In the genomic region with DNA sequence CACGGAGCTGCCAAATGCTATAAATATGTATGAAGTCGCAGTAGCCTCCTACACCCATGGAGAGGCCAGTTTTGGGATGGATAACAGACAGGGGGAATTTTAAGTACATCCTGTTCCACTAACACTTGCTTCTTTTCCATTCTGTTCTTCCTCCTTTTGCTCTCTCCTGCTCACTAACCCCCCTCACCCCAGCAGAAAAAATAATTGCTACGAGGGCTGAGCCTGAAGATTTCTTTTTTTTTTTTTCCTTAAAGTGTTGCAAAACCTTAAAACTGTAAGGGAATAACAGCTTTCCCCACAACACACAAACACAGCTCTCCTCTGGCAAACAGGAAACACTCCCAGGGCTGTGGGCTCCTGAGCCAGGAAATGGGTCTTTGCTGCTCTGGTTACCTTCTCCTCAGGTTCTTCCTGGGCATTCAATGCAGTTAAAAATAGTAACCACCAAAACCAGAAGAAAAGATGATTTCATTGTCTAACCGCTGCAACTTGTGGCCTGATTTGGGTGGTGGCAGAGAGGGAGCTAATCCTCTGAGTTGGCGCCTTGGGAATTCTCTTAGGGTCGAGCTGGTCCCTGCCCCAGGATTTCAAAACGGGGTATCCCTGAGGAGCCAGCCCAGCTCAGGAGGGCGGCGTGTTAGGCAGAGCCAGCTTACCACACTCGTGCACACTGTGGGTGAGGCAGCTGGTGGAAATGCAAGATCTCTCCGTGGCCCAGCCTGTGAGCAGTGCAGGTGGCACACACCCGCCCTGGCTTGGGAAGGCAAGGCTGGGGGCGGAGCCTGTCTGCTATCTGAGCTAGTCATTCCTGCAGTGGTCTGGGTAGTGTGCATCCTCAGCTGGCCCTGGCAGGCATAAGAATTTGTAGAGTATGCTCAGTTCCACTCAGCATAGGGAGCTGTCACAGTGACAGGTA, we compare ENCODE assay signal across 8 cellular contexts. TPM values are rescaled to one million over a fixed set of nuclear protein-coding genes. Genes with fewer than 3 reads are reported as not detected.
DNase-seq lines count a peak whose midpoint lies in the region; ATAC-seq and TF ChIP-seq lines count a peak whose summit lies in the region.

No MANE protein-coding gene starts in this region.

- peak; percentile 85 for ATAC-seq in sciatic nerve
- no peak for ATAC-seq in HG03135 (IDR thresholded peaks at IDR 0.05; ENCODE audit: unreplicated experiment)

- peaks cover 16% of the 10 kb centered on the region for H3K4me1 Mint-ChIP-seq in CD14-positive monocyte
- peaks cover 80% of the 10 kb centered on the region for H3K4me1 Mint-ChIP-seq in HFFc6 (ENCODE audit: low read depth)
- peaks cover 6% of the 10 kb centered on the region for H3K4me1 Mint-ChIP-seq in glutamatergic neuron (ENCODE audit: low read depth, unreplicated experiment)

- H3K27me3 Mint-ChIP-seq in CD14-positive monocyte (ENCODE audit: low read depth in 3 of 3) (peaks cover 4 to 13% (median 5%) of the 10 kb centered on the region in 3 donors), HFFc6 (ENCODE audit: insufficient read depth) (no peaks in the 10 kb centered on the region), glutamatergic neuron (ENCODE audit: unreplicated experiment) (peaks cover 2% of the 10 kb centered on the region)

- H3K4me3 Mint-ChIP-seq in CD14-positive monocyte, result peak overlapping the region; percentile 28 to 68
- peak overlapping the region; percentile 64 for H3K4me3 Mint-ChIP-seq in HFFc6
- no peak overlapping the region for H3K4me3 Mint-ChIP-seq in glutamatergic neuron (ENCODE audit: unreplicated experiment)

- H3K27ac Mint-ChIP-seq in CD14-positive monocyte (peak overlapping the region in 4 of 7 donors; percentile 28 to 55 (median 40)), HFFc6 (peak overlapping the region; percentile 82), glutamatergic neuron (ENCODE audit: unreplicated experiment) (no peak overlapping the region)

- no peak for TF ChIP-seq CTCF in CD14-positive monocyte (IDR thresholded peaks at IDR 0.05)
- TF ChIP-seq CTCF in HFFc6 (IDR thresholded peaks at IDR 0.05), result no peak
- no peak for TF ChIP-seq CTCF in glutamatergic neuron (IDR thresholded peaks at IDR 0.05; ENCODE audit: partially characterized antibody, unreplicated experiment)

- H3K36me3 Mint-ChIP-seq in CD14-positive monocyte (no peaks in the 10 kb centered on the region), HFFc6 (ENCODE audit: low read depth) (no peaks in the 10 kb centered on the region), glutamatergic neuron (ENCODE audit: unreplicated experiment) (no peaks in the 10 kb centered on the region)

- DNase-seq in CD14-positive monocyte (ENCODE audit: low spot score), result no peak
- DNase-seq in HFFc6, result no peak
- DNase-seq in NOMO-1 treated with DMSO at 0.1 percent for 48 hours (lab: John Stamatoyannopoulos, UW; ENCODE audit: unreplicated experiment), result peak; percentile 37
- DNase-seq in activated T-helper 1 cell treated with Interleukin-2 at 50 U/mL for 16 hours (ENCODE audit: low read depth), result peak; percentile 33
- DNase-seq in glutamatergic neuron, result peak; percentile 52
- DNase-seq in sciatic nerve (ENCODE audit: low spot score), result peak; percentile 65
- no peak for DNase-seq in DMS79 treated with DMSO at 0.1 percent for 48 hours (lab: John Stamatoyannopoulos, UW)

- H3K9me3 Mint-ChIP-seq in CD14-positive monocyte (no peaks in the 10 kb centered on the region), HFFc6 (no peaks in the 10 kb centered on the region), glutamatergic neuron (ENCODE audit: unreplicated experiment) (no peaks in the 10 kb centered on the region)

- intact Hi-C loops in CD14-positive monocyte (cut with micrococcal nuclease) (no loop called here), sciatic nerve (cut with DNase I) (no loop called here)

RNA-seq across cellular contexts. Expression of a gene that starts 17.1 kb away (rescaled TPM):
- polyA plus RNA-seq in CD14-positive monocyte, result 1 to 10 TPM; 2.7 to 3.1 TPM
- 100 to 1,000 TPM; 217 to 417 (median 356) TPM for total RNA-seq in HFFc6 (2021; fragmentation: NEBNext Ultra II Directional; extraction: Animal tissue kit (Norgen Biotek cat#: 25700))
- total RNA-seq in glutamatergic neuron (ENCODE audit: unreplicated experiment) (not detected), sciatic nerve (413 TPM)

Comparison
In these comparisons a context has a peak if more than half of its experiments do, and no peak if none do; other contexts are left out.
1. DNase-seq: peak in NOMO-1 treated with DMSO at 0.1 percent for 48 hours (single experiment), activated T-helper 1 cell treated with Interleukin-2 at 50 U/mL for 16 hours (single experiment), glutamatergic neuron (single experiment) and sciatic nerve (single experiment); none in CD14-positive monocyte (single experiment), HFFc6 (single experiment) and DMS79 treated with DMSO at 0.1 percent for 48 hours (single experiment).
2. RNA of a gene that starts 17.1 kb away (total RNA-seq): 413 TPM in sciatic nerve (single experiment) and 217 to 417 TPM in HFFc6; not detected in glutamatergic neuron (single experiment); every median in the first group is over 100 times any median in the second.